Comparison of ENCODE assay signal across 8 cellular contexts in genomic region chr3:172138031-172138538, GRCh38.
DNase-seq lines count a peak whose midpoint lies in the region; ATAC-seq and TF ChIP-seq lines count a peak whose summit lies in the region.

No MANE protein-coding gene starts in this region.

- no peaks in the 10 kb centered on the region for H3K27me3 ChIP-seq in HUES48 (ENCODE audit: control insufficient read depth, insufficient read depth, low read length)
- H3K27me3 ChIP-seq in adrenal gland, result no peaks in the 10 kb centered on the region
- H3K27me3 ChIP-seq in right cardiac atrium (ENCODE audit: control insufficient read depth, insufficient read depth), result no peaks in the 10 kb centered on the region
- no peaks in the 10 kb centered on the region for H3K27me3 ChIP-seq in smooth muscle cell (ENCODE audit: low read depth)

- peaks cover 87% of the 10 kb centered on the region for H3K4me1 ChIP-seq in HUES48 (ENCODE audit: control insufficient read depth, insufficient read depth, low read length)
- H3K4me1 ChIP-seq in adrenal gland (replicated peaks in 1 of 2), result peaks cover 66 to 97% of the 10 kb centered on the region in 2 donors
- H3K4me1 ChIP-seq in right cardiac atrium (ENCODE audit: control insufficient read depth, insufficient read depth, low read length), result peaks cover 28% of the 10 kb centered on the region
- H3K4me1 ChIP-seq in smooth muscle cell (ENCODE audit: low read depth), result peaks cover 83% of the 10 kb centered on the region

- no peak overlapping the region for H3K4me3 ChIP-seq in HUES48 (ENCODE audit: low read depth, low read length)
- no peak overlapping the region for H3K4me3 ChIP-seq in adrenal gland
- H3K4me3 ChIP-seq in right cardiac atrium (ENCODE audit: low read length), result no peak overlapping the region
- no peak overlapping the region for H3K4me3 ChIP-seq in smooth muscle cell

- TF ChIP-seq CTCF in adrenal gland (IDR thresholded peaks at IDR 0.05), result no peak
- TF ChIP-seq CTCF in smooth muscle cell (IDR thresholded peaks at IDR 0.05; ENCODE audit: borderline replicate concordance, insufficient read depth, poor library complexity, severe bottlenecking), result no peak

- H2AFZ ChIP-seq in smooth muscle cell (ENCODE audit: low read depth), result no peak overlapping the region

- H3K9ac ChIP-seq in HUES48 (ENCODE audit: low read depth, low read length) (no peak overlapping the region), smooth muscle cell (ENCODE audit: low read depth) (peak overlapping the region; percentile 83)

- peak in 2 of 7 donors; percentile 11 to 41 for DNase-seq in adrenal gland
- DNase-seq in right cardiac atrium, result no peak
- DNase-seq in smooth muscle cell (lab: John Stamatoyannopoulos, UW; ENCODE audit: unreplicated experiment), result no peak
- no peak for DNase-seq in NCI-H446 treated with DMSO at 0.1 percent for 48 hours (lab: John Stamatoyannopoulos, UW)
- no peak for DNase-seq in COLO829 (ENCODE audit: low spot score)
- DNase-seq in inferior parietal cortex (ENCODE audit: extremely low spot score), result no peak
- no peak for DNase-seq in NCI-H187 treated with DMSO at 0.1 percent for 48 hours (lab: John Stamatoyannopoulos, UW)

- peaks cover 74% of the 10 kb centered on the region for H3F3A ChIP-seq in smooth muscle cell (ENCODE audit: low read depth)

- peaks cover 93% of the 10 kb centered on the region for H3K79me2 ChIP-seq in smooth muscle cell (ENCODE audit: low read depth)

- H3K27ac ChIP-seq in HUES48 (ENCODE audit: low read depth, low read length) (peak overlapping the region; percentile 90), adrenal gland (peak overlapping the region; percentile 62 to 87 (median 76)), right cardiac atrium (ENCODE audit: low read length) (peak overlapping the region; percentile 85), smooth muscle cell (ENCODE audit: low read depth) (peak overlapping the region; percentile 99)

- peak; percentile 57 to 69 for ATAC-seq in right cardiac atrium

- no peak for TF ChIP-seq POLR2A in adrenal gland (IDR thresholded peaks at IDR 0.05)

- H3K4me2 ChIP-seq in smooth muscle cell, result peak overlapping the region; percentile 78

- H3K9me3 ChIP-seq in HUES48 (ENCODE audit: control insufficient read depth, insufficient read depth, low read length) (no peaks in the 10 kb centered on the region), adrenal gland (replicated peaks in 1 of 3) (no peaks in the 10 kb centered on the region), right cardiac atrium (ENCODE audit: control insufficient read depth, low read length) (no peaks in the 10 kb centered on the region), smooth muscle cell (replicated peaks; ENCODE audit: low read depth) (no peaks in the 10 kb centered on the region)

- WGBS in adrenal gland, 4 donors, result 49 to 63% (median 61%) methylated on average over 3 of the region's 3 CpGs
- WGBS in right cardiac atrium, result 42% methylated on average over 3 of the region's 3 CpGs
- WGBS in smooth muscle cell (ENCODE audit: low lambda C conversion rate), result 25% methylated on average over 3 of the region's 3 CpGs

- intact Hi-C loops in adrenal gland (cut with DNase I), result no loop called here
- intact Hi-C loops in right cardiac atrium (cut with DNase I), result no loop called here

- H4K20me1 ChIP-seq in smooth muscle cell (ENCODE audit: low read depth), result peaks cover 99% of the 10 kb centered on the region

- H3K36me3 ChIP-seq in HUES48 (ENCODE audit: control insufficient read depth, insufficient read depth, low read length) (no peaks in the 10 kb centered on the region), adrenal gland (replicated peaks in 1 of 2) (peaks cover 0 to 6% of the 10 kb centered on the region in 2 donors), smooth muscle cell (ENCODE audit: low read depth) (no peaks in the 10 kb centered on the region)
